12 cellular contexts compared by ENCODE assay signal in genomic region chr1:6357243-6357929, GRCh38. TPM values are rescaled to one million over a fixed set of nuclear protein-coding genes. Genes with fewer than 3 reads are reported as not detected.
DNase-seq lines count a peak whose midpoint lies in the region; ATAC-seq and TF ChIP-seq lines count a peak whose summit lies in the region.
"Had no signal": no experiment of that assay in that cellular context is flagged by ENCODE, and none has a peak within 500 bp of the region (broad histone marks: within the 10 kb centered on the region; RNA-seq: fewer than 3 reads in every experiment).

No MANE protein-coding gene starts in this region.

- intact Hi-C loops in CD4-positive, alpha-beta T cell (cut with DNase I, micrococcal nuclease) = no loop called here
- intact Hi-C loops in mucosa of descending colon (cut with DNase I, micrococcal nuclease) = loop anchor here in 1 of 2 donors (10.0 kb wide), 1 partner anchor 47 kb away; no protein-coding TSS in a partner anchor

- no peak overlapping the region for H3K4me3 Mint-ChIP-seq in CD4-positive, alpha-beta T cell
- H3K4me3 Mint-ChIP-seq in activated T-helper 17 cell treated with anti-CD3 and anti-CD28 coated beads, Interleukin-2, amount 50 U/mL, for 72 hours = peak overlapping the region; percentile 80
- H3K4me3 Mint-ChIP-seq in activated T-cell treated with anti-CD3 and anti-CD28 coated beads, Interleukin-2, amount 50 U/mL, for 4 hours = no peak overlapping the region

- POLR2A ChIA-PET in CD4-positive, alpha-beta T cell (lab: Charles Lee) = interaction anchor here (0.7 to 4.0 kb wide), 2 partner anchors 36 to 103 kb away, joined by 3 to 41 read pairs; partner anchors contain the start of gene ACOT7

- H3K4me3 ChIP-seq in mucosa of descending colon = no peak overlapping the region
- H3K4me3 ChIP-seq: thoracic aorta had no signal

- no peak for TF ChIP-seq CTCF in CD4-positive, alpha-beta T cell (IDR thresholded peaks at IDR 0.05)
- TF ChIP-seq CTCF in GM13977 (IDR thresholded peaks at IDR 0.05; ENCODE audit: extremely low read depth, insufficient read depth, missing control alignments) (peak; percentile 45), mucosa of descending colon (IDR thresholded peaks at IDR 0.05) (peak; percentile 10)

- CTCF ChIA-PET in CD4-positive, alpha-beta T cell (lab: Charles Lee) = interaction anchor here (0.7 to 2.0 kb wide), 2 partner anchors 9 to 47 kb away, joined by 3 to 6 read pairs; no protein-coding TSS in a partner anchor

- peaks cover 78% of the 10 kb centered on the region for H3K4me1 ChIP-seq in mucosa of descending colon (ENCODE audit: low read depth)

- no peaks in the 10 kb centered on the region for H3K27me3 Mint-ChIP-seq in CD4-positive, alpha-beta T cell
- no peaks in the 10 kb centered on the region for H3K27me3 Mint-ChIP-seq in activated T-helper 17 cell treated with anti-CD3 and anti-CD28 coated beads, Interleukin-2, amount 50 U/mL, for 72 hours
- no peaks in the 10 kb centered on the region for H3K27me3 Mint-ChIP-seq in activated T-cell treated with anti-CD3 and anti-CD28 coated beads, Interleukin-2, amount 50 U/mL, for 4 hours (ENCODE audit: low read depth)

- no peak for DNase-seq in CD4-positive, alpha-beta T cell
- no peak for DNase-seq in GM13977 (ENCODE audit: low spot score)
- peak in 2 of 3 donors; percentile 57 to 66 for DNase-seq in mucosa of descending colon
- no peak for DNase-seq in activated T-cell treated with anti-CD3 and anti-CD28 coated beads, Interleukin-2, amount 50 U/mL, for 4 hours
- DNase-seq in stimulated activated CD4-positive, alpha-beta T cell treated with anti-CD3 and anti-CD28 coated beads, Interleukin-2, amount 100 ng/mL, for 24 hours = no peak
- DNase-seq: DMS153; NCI-H1417 treated with DMSO at 0.1 percent for 48 hours; stimulated activated CD4-positive, alpha-beta T cell treated with anti-CD3 and anti-CD28 coated beads, Interleukin-4, amount 100 ng/mL, for 1 hour had no signal

- H3K36me3 ChIP-seq in mucosa of descending colon (ENCODE audit: low read depth) = no peaks in the 10 kb centered on the region
- H3K36me3 ChIP-seq: thoracic aorta had no signal

- peak overlapping the region; percentile 36 for H3K27ac Mint-ChIP-seq in CD4-positive, alpha-beta T cell
- H3K27ac Mint-ChIP-seq in activated T-helper 17 cell treated with anti-CD3 and anti-CD28 coated beads, Interleukin-2, amount 50 U/mL, for 72 hours = no peak overlapping the region

- H3K36me3 Mint-ChIP-seq in CD4-positive, alpha-beta T cell (ENCODE audit: low read depth) = no peaks in the 10 kb centered on the region
- no peaks in the 10 kb centered on the region for H3K36me3 Mint-ChIP-seq in activated T-helper 17 cell treated with anti-CD3 and anti-CD28 coated beads, Interleukin-2, amount 50 U/mL, for 72 hours (ENCODE audit: low read depth)
- H3K36me3 Mint-ChIP-seq in activated T-cell treated with anti-CD3 and anti-CD28 coated beads, Interleukin-2, amount 50 U/mL, for 4 hours (ENCODE audit: insufficient read depth) = no peaks in the 10 kb centered on the region

- no peak overlapping the region for H3K27ac ChIP-seq in CD4-positive, alpha-beta T cell (ENCODE audit: low read depth, low read length)

- H3K27me3 ChIP-seq in CD4-positive, alpha-beta T cell (ENCODE audit: control insufficient read depth, insufficient read depth, low read length) = no peaks in the 10 kb centered on the region

- in situ Hi-C loops in GM13977 (cut with MboI; ENCODE audit: low pct_unique_long_range_greater_than_20kb, low sequenced_read_pairs, unreplicated experiment) = no loop called here

- ATAC-seq in CD4-positive, alpha-beta T cell (ENCODE audit: poor library complexity) = no peak
- ATAC-seq in activated T-helper 17 cell treated with anti-CD3 and anti-CD28 coated beads, Interleukin-2, amount 50 U/mL, for 72 hours (replicated peaks) = no peak
- ATAC-seq in mucosa of descending colon (peak; percentile 13), HG03457 (IDR thresholded peaks at IDR 0.05; ENCODE audit: unreplicated experiment) (no peak), HG02759 (IDR thresholded peaks at IDR 0.05; ENCODE audit: unreplicated experiment) (no peak)
- no peak for ATAC-seq in activated T-cell treated with anti-CD3 and anti-CD28 coated beads, Interleukin-2, amount 50 U/mL, for 4 hours

- no peaks in the 10 kb centered on the region for H3K9me3 ChIP-seq in CD4-positive, alpha-beta T cell (ENCODE audit: control insufficient read depth, low read length)
- no peaks in the 10 kb centered on the region for H3K9me3 ChIP-seq in mucosa of descending colon
- H3K9me3 ChIP-seq: thoracic aorta had no signal

- no peaks in the 10 kb centered on the region for H3K9me3 Mint-ChIP-seq in CD4-positive, alpha-beta T cell
- H3K9me3 Mint-ChIP-seq in activated T-helper 17 cell treated with anti-CD3 and anti-CD28 coated beads, Interleukin-2, amount 50 U/mL, for 72 hours = no peaks in the 10 kb centered on the region
- no peaks in the 10 kb centered on the region for H3K9me3 Mint-ChIP-seq in activated T-cell treated with anti-CD3 and anti-CD28 coated beads, Interleukin-2, amount 50 U/mL, for 4 hours

- H3K4me1 Mint-ChIP-seq in CD4-positive, alpha-beta T cell (ENCODE audit: low read depth) = peaks cover 48% of the 10 kb centered on the region
- H3K4me1 Mint-ChIP-seq in activated T-helper 17 cell treated with anti-CD3 and anti-CD28 coated beads, Interleukin-2, amount 50 U/mL, for 72 hours = peaks cover 10% of the 10 kb centered on the region
- H3K4me1 Mint-ChIP-seq in activated T-cell treated with anti-CD3 and anti-CD28 coated beads, Interleukin-2, amount 50 U/mL, for 4 hours (ENCODE audit: low read depth) = peaks cover 32% of the 10 kb centered on the region

RNA-seq across cellular contexts. Expression of gene ACOT7, which starts 36.2 kb away (rescaled TPM):
- 1 to 10 TPM; 5.3 to 5.4 TPM for total RNA-seq in CD4-positive, alpha-beta T cell
- 10 to 100 TPM; 43.5 to 96.3 TPM for total RNA-seq in activated T-helper 17 cell treated with anti-CD3 and anti-CD28 coated beads, Interleukin-2, amount 50 U/mL, for 72 hours
- total RNA-seq in mucosa of descending colon = 10 to 100 TPM; 37.9 to 60.1 (median 42.7) TPM
- total RNA-seq in activated T-cell treated with anti-CD3 and anti-CD28 coated beads, Interleukin-2, amount 50 U/mL, for 4 hours = 100 to 1,000 TPM in 2 of 3 donors, 10 to 100 TPM in 1; 92.8 to 112 (median 101) TPM

Comparison
In these comparisons a context has a peak if more than half of its experiments do, and no peak if none do; other contexts are left out.
1. DNase-seq: peak in mucosa of descending colon (2 of 3); none in CD4-positive, alpha-beta T cell (0 of 10), GM13977 (single experiment), activated T-cell treated with anti-CD3 and anti-CD28 coated beads, Interleukin-2, amount 50 U/mL, for 4 hours (single experiment) and stimulated activated CD4-positive, alpha-beta T cell treated with anti-CD3 and anti-CD28 coated beads, Interleukin-2, amount 100 ng/mL, for 24 hours (0 of 2).
2. RNA of gene ACOT7, which starts 36.2 kb away (total RNA-seq): 92.8 to 112 TPM in activated T-cell treated with anti-CD3 and anti-CD28 coated beads, Interleukin-2, amount 50 U/mL, for 4 hours, 43.5 to 96.3 TPM in activated T-helper 17 cell treated with anti-CD3 and anti-CD28 coated beads, Interleukin-2, amount 50 U/mL, for 72 hours and 37.9 to 60.1 TPM in mucosa of descending colon; 5.3 to 5.4 TPM in CD4-positive, alpha-beta T cell; every median in the first group is over 4 times any median in the second.